Comparison of ENCODE assay signal across 1 cellular context in the genomic region with DNA sequence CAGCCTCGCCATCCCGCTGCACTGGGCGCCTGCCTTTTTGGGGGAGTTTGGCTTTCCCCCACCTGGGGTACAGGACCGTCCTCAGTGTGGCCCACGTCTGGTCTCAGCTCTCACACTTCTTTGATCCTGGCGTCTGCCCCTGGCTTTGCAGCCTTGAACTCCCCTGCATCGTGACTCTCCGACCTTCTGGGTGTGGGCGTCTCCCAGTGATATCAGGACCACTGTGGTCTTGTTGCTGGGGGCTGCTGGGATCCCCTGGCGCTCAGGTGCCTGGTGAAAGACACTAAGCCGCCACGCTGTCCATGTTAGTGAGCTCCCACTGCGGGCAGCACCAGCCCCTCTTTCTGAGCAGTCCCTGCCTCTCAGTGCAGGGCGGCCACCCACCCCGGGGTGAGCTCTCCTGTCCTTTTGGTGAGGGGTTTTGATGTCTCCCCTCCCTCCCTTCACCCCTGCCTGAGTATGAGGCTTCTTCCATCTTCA.
TF ChIP-seq lines count a peak whose summit lies in the region.

No MANE protein-coding gene starts in this region.

TF ChIP-seq in GM12878, 131 proteins besides CTCF, POLR2A, EP300 and RAD21:
- TF ChIP-seq KDM1A (IDR thresholded peaks at IDR 0.05; ENCODE audit: borderline replicate concordance) (no peak), ZZZ3 (IDR thresholded peaks at IDR 0.05; ENCODE audit: control insufficient read depth, insufficient read length, low read depth) (no peak), ZNF24 (IDR thresholded peaks at IDR 0.05) (no peak), MYC (IDR thresholded peaks at IDR 0.05; ENCODE audit: insufficient read depth, insufficient read length, insufficient replicate concordance, low read length, severe bottlenecking) (no peak), EZH2 (IDR thresholded peaks at IDR 0.05; ENCODE audit: borderline replicate concordance, control insufficient read depth, low read depth, low read length) (no peak), CBX3 (IDR thresholded peaks at IDR 0.05; ENCODE audit: borderline replicate concordance, low read depth) (no peak), SMARCA5 (IDR thresholded peaks at IDR 0.05) (no peak), HDAC2 (IDR thresholded peaks at IDR 0.05) (no peak), ATF7 (IDR thresholded peaks at IDR 0.05; ENCODE audit: low read depth) (no peak), SP1 (IDR thresholded peaks at IDR 0.05; ENCODE audit: low read depth, low read length) (no peak), ZBED1 (IDR thresholded peaks at IDR 0.05; ENCODE audit: borderline replicate concordance) (no peak), KAT2A (conservative IDR thresholded peaks at IDR 0.05; ENCODE audit: control insufficient read depth, low read depth, low read length) (no peak), ZNF622 (IDR thresholded peaks at IDR 0.05) (no peak), ZNF207 (IDR thresholded peaks at IDR 0.05; ENCODE audit: borderline replicate concordance) (no peak), RELA (IDR thresholded peaks at IDR 0.05; ENCODE audit: borderline replicate concordance, partially characterized antibody) (no peak)
- TF ChIP-seq, protein P1, sequence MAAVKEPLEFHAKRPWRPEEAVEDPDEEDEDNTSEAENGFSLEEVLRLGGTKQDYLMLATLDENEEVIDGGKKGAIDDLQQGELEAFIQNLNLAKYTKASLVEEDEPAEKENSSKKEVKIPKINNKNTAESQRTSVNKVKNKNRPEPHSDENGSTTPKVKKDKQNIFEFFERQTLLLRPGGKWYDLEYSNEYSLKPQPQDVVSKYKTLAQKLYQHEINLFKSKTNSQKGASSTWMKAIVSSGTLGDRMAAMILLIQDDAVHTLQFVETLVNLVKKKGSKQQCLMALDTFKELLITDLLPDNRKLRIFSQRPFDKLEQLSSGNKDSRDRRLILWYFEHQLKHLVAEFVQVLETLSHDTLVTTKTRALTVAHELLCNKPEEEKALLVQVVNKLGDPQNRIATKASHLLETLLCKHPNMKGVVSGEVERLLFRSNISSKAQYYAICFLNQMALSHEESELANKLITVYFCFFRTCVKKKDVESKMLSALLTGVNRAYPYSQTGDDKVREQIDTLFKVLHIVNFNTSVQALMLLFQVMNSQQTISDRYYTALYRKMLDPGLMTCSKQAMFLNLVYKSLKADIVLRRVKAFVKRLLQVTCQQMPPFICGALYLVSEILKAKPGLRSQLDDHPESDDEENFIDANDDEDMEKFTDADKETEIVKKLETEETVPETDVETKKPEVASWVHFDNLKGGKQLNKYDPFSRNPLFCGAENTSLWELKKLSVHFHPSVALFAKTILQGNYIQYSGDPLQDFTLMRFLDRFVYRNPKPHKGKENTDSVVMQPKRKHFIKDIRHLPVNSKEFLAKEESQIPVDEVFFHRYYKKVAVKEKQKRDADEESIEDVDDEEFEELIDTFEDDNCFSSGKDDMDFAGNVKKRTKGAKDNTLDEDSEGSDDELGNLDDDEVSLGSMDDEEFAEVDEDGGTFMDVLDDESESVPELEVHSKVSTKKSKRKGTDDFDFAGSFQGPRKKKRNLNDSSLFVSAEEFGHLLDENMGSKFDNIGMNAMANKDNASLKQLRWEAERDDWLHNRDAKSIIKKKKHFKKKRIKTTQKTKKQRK (IDR thresholded peaks at IDR 0.05; ENCODE audit: low read depth, low read length) = no peak
- TF ChIP-seq, protein P2, sequence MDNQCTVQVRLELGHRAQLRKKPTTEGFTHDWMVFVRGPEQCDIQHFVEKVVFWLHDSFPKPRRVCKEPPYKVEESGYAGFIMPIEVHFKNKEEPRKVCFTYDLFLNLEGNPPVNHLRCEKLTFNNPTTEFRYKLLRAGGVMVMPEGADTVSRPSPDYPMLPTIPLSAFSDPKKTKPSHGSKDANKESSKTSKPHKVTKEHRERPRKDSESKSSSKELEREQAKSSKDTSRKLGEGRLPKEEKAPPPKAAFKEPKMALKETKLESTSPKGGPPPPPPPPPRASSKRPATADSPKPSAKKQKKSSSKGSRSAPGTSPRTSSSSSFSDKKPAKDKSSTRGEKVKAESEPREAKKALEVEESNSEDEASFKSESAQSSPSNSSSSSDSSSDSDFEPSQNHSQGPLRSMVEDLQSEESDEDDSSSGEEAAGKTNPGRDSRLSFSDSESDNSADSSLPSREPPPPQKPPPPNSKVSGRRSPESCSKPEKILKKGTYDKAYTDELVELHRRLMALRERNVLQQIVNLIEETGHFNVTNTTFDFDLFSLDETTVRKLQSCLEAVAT (IDR thresholded peaks at IDR 0.05) = no peak
- TF ChIP-seq, protein P3, sequence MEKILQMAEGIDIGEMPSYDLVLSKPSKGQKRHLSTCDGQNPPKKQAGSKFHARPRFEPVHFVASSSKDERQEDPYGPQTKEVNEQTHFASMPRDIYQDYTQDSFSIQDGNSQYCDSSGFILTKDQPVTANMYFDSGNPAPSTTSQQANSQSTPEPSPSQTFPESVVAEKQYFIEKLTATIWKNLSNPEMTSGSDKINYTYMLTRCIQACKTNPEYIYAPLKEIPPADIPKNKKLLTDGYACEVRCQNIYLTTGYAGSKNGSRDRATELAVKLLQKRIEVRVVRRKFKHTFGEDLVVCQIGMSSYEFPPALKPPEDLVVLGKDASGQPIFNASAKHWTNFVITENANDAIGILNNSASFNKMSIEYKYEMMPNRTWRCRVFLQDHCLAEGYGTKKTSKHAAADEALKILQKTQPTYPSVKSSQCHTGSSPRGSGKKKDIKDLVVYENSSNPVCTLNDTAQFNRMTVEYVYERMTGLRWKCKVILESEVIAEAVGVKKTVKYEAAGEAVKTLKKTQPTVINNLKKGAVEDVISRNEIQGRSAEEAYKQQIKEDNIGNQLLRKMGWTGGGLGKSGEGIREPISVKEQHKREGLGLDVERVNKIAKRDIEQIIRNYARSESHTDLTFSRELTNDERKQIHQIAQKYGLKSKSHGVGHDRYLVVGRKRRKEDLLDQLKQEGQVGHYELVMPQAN (conservative IDR thresholded peaks at IDR 0.05) = no peak
- TF ChIP-seq, protein P4, sequence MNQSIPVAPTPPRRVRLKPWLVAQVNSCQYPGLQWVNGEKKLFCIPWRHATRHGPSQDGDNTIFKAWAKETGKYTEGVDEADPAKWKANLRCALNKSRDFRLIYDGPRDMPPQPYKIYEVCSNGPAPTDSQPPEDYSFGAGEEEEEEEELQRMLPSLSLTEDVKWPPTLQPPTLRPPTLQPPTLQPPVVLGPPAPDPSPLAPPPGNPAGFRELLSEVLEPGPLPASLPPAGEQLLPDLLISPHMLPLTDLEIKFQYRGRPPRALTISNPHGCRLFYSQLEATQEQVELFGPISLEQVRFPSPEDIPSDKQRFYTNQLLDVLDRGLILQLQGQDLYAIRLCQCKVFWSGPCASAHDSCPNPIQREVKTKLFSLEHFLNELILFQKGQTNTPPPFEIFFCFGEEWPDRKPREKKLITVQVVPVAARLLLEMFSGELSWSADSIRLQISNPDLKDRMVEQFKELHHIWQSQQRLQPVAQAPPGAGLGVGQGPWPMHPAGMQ (IDR thresholded peaks at IDR 0.05; ENCODE audit: borderline replicate concordance) = no peak
- TF ChIP-seq, protein P5, sequence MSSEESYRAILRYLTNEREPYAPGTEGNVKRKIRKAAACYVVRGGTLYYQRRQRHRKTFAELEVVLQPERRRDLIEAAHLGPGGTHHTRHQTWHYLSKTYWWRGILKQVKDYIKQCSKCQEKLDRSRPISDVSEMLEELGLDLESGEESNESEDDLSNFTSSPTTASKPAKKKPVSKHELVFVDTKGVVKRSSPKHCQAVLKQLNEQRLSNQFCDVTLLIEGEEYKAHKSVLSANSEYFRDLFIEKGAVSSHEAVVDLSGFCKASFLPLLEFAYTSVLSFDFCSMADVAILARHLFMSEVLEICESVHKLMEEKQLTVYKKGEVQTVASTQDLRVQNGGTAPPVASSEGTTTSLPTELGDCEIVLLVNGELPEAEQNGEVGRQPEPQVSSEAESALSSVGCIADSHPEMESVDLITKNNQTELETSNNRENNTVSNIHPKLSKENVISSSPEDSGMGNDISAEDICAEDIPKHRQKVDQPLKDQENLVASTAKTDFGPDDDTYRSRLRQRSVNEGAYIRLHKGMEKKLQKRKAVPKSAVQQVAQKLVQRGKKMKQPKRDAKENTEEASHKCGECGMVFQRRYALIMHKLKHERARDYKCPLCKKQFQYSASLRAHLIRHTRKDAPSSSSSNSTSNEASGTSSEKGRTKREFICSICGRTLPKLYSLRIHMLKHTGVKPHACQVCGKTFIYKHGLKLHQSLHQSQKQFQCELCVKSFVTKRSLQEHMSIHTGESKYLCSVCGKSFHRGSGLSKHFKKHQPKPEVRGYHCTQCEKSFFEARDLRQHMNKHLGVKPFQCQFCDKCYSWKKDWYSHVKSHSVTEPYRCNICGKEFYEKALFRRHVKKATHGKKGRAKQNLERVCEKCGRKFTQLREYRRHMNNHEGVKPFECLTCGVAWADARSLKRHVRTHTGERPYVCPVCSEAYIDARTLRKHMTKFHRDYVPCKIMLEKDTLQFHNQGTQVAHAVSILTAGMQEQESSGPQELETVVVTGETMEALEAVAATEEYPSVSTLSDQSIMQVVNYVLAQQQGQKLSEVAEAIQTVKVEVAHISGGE (CRISPR knock-in tag; IDR thresholded peaks at IDR 0.05) = no peak
